Comparison of ENCODE assay signal across 32 cellular contexts in the genomic region with DNA sequence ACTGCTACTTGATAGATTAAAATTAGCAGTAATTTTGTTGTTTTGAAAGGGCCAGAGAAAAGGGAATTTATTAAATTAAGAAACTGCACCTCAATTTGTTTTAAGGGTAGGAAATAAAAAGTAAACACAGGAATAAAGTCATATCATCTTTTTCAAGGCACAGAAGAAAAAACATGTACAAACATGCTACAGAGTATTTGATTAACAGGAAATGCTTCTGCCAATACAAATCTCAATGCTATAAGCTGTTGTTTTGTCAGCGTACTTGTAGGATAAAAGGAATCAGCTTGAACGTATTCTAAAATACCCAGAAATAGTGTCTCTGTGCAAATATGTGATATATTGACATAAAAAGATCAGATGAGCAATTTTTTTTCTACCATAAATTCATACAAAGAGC.
"Had no signal": no experiment of that assay in that cellular context is flagged by ENCODE, and none has a peak within 500 bp of the region (broad histone marks: within the 10 kb centered on the region; RNA-seq: fewer than 3 reads in every experiment).

No MANE protein-coding gene starts in this region.

- H3K79me2 ChIP-seq: parathyroid adenoma had no signal

- DNase-seq: activated CD4-positive, alpha-beta T cell treated with anti-CD3 and anti-CD28 coated beads for 36 hours; activated CD4-positive, CD25-positive, alpha-beta regulatory T cell; activated CD8-positive, alpha-beta memory T cell treated with anti-CD3 and anti-CD28 coated beads, Interleukin-2, amount 10 ng/mL, durations not matched to agents 7 days and 5 days; activated CD8-positive, alpha-beta T cell treated with anti-CD3 and anti-CD28 coated beads, Interleukin-2, amount 10 ng/mL, durations not matched to agents 7 days and 5 days; activated naive CD4-positive, alpha-beta T cell; activated T-cell treated with anti-CD3 and anti-CD28 coated beads, Interleukin-2, amount 50 U/mL, for 72 hours; anterior cingulate cortex; cerebellar nuclear complex; cortex of kidney; effector memory CD8-positive, alpha-beta T cell; foreskin melanocyte; heart right ventricle; islet precursor cell; left cardiac atrium; left ventricle myocardium superior; naive B cell; nucleus accumbens; psoas muscle; sigmoid colon; small intestine; stimulated activated CD4-positive, alpha-beta T cell treated with anti-CD3 and anti-CD28 coated beads, Interleukin-15, amount 100 ng/mL, for 24 hours; stimulated activated CD4-positive, alpha-beta T cell treated with anti-CD3 and anti-CD28 coated beads, Interleukin-2, amount 100 ng/mL, for 24 hours; stimulated activated naive CD4-positive, alpha-beta T cell; tibial artery; upper lobe of right lung had no signal

- H3K27ac Mint-ChIP-seq: activated CD4-positive, alpha-beta T cell treated with anti-CD3 and anti-CD28 coated beads for 36 hours; activated CD8-positive, alpha-beta memory T cell treated with anti-CD3 and anti-CD28 coated beads, Interleukin-2, amount 10 ng/mL, durations not matched to agents 7 days and 5 days; activated CD8-positive, alpha-beta T cell treated with anti-CD3 and anti-CD28 coated beads, Interleukin-2, amount 10 ng/mL, durations not matched to agents 7 days and 5 days; activated naive CD8-positive, alpha-beta T cell; activated T-cell treated with anti-CD3 and anti-CD28 coated beads, Interleukin-2, amount 50 U/mL, for 72 hours; effector memory CD8-positive, alpha-beta T cell; naive B cell had no signal

- FAIRE-seq: endothelial cell of umbilical vein, small intestine had no signal

- ATAC-seq: activated CD4-positive, alpha-beta T cell treated with anti-CD3 and anti-CD28 coated beads for 36 hours; activated CD8-positive, alpha-beta memory T cell treated with anti-CD3 and anti-CD28 coated beads, Interleukin-2, amount 10 ng/mL, durations not matched to agents 7 days and 5 days; activated CD8-positive, alpha-beta T cell treated with anti-CD3 and anti-CD28 coated beads, Interleukin-2, amount 10 ng/mL, durations not matched to agents 7 days and 5 days; activated T-cell treated with anti-CD3 and anti-CD28 coated beads, Interleukin-2, amount 50 U/mL, for 72 hours; effector memory CD8-positive, alpha-beta T cell; heart right ventricle; left cardiac atrium; left ventricle myocardium superior; psoas muscle; upper lobe of right lung had no signal

- H3K27me3 ChIP-seq: cardiac muscle cell, esophagus muscularis mucosa, heart right ventricle, sigmoid colon, suprapubic skin, tibial artery, upper lobe of right lung had no signal

- H3K4me3 Mint-ChIP-seq: activated CD4-positive, alpha-beta T cell treated with anti-CD3 and anti-CD28 coated beads for 36 hours; activated CD8-positive, alpha-beta memory T cell treated with anti-CD3 and anti-CD28 coated beads, Interleukin-2, amount 10 ng/mL, durations not matched to agents 7 days and 5 days; activated CD8-positive, alpha-beta T cell treated with anti-CD3 and anti-CD28 coated beads, Interleukin-2, amount 10 ng/mL, durations not matched to agents 7 days and 5 days; activated naive CD8-positive, alpha-beta T cell; activated T-cell treated with anti-CD3 and anti-CD28 coated beads, Interleukin-2, amount 50 U/mL, for 72 hours; effector memory CD8-positive, alpha-beta T cell; naive B cell; neural crest cell had no signal

- H3K4me1 Mint-ChIP-seq: activated CD4-positive, alpha-beta T cell treated with anti-CD3 and anti-CD28 coated beads for 36 hours; activated CD8-positive, alpha-beta memory T cell treated with anti-CD3 and anti-CD28 coated beads, Interleukin-2, amount 10 ng/mL, durations not matched to agents 7 days and 5 days; naive B cell; neural crest cell had no signal

- H3K4me3 ChIP-seq: cardiac muscle cell, esophagus muscularis mucosa, heart right ventricle, psoas muscle, sigmoid colon, suprapubic skin, tibial artery, upper lobe of right lung had no signal

- H2AFZ ChIP-seq: parathyroid adenoma had no signal

- H3K27ac ChIP-seq: cardiac muscle cell, esophagus muscularis mucosa, heart right ventricle, parathyroid adenoma, psoas muscle, sigmoid colon, suprapubic skin, tibial artery, upper lobe of right lung had no signal

- H3K27me3 Mint-ChIP-seq: activated CD4-positive, alpha-beta T cell treated with anti-CD3 and anti-CD28 coated beads for 36 hours; activated CD8-positive, alpha-beta memory T cell treated with anti-CD3 and anti-CD28 coated beads, Interleukin-2, amount 10 ng/mL, durations not matched to agents 7 days and 5 days; activated naive CD8-positive, alpha-beta T cell; effector memory CD8-positive, alpha-beta T cell; naive B cell had no signal

- H3K4me1 ChIP-seq: heart right ventricle, parathyroid adenoma, psoas muscle, suprapubic skin, upper lobe of right lung had no signal

- H3K9ac ChIP-seq: parathyroid adenoma had no signal

- H3K9me3 Mint-ChIP-seq: effector memory CD8-positive, alpha-beta T cell; neural crest cell had no signal

- H3K9me3 ChIP-seq: esophagus muscularis mucosa, heart right ventricle, psoas muscle, sigmoid colon, suprapubic skin, tibial artery, upper lobe of right lung had no signal

- H3K36me3 ChIP-seq: cardiac muscle cell, esophagus muscularis mucosa, heart right ventricle, sigmoid colon, suprapubic skin, tibial artery, upper lobe of right lung had no signal

- H3K36me3 Mint-ChIP-seq: activated CD8-positive, alpha-beta memory T cell treated with anti-CD3 and anti-CD28 coated beads, Interleukin-2, amount 10 ng/mL, durations not matched to agents 7 days and 5 days; activated naive CD8-positive, alpha-beta T cell; naive B cell had no signal
